17 cellular contexts compared by ENCODE assay signal in genomic region chr6:43488667-43489276, GRCh38. TPM values are rescaled to one million over a fixed set of nuclear protein-coding genes. Genes with fewer than 3 reads are reported as not detected.
DNase-seq lines count a peak whose midpoint lies in the region; ATAC-seq, FAIRE-seq and TF ChIP-seq lines count a peak whose summit lies in the region.
"Had no signal": no experiment of that assay in that cellular context is flagged by ENCODE, and none has a peak within 500 bp of the region (broad histone marks: within the 10 kb centered on the region; RNA-seq: fewer than 3 reads in every experiment).

No MANE protein-coding gene starts in this region.

- no CpG with 5 or more reads among the region's 4 CpGs for WGBS in IMR-90 (ENCODE audit: extremely low coverage in 2 of 2, insufficient read length in 1 of 2), 2 experiments
- WGBS in H1 (ENCODE audit: extremely low coverage in 1 of 2, insufficient coverage in 1 of 2, insufficient read length in 1 of 2, insufficient replicate concordance in 2 of 2, low coverage in 1 of 2, low lambda C conversion rate in 2 of 2, missing lambda C conversion rate in 1 of 2), 2 experiments, result 90% methylated on average over 4 of the region's 4 CpGs; no CpG with 5 or more reads in 1 of the 2 experiments

- H3K23me2 ChIP-seq in H1 (ENCODE audit: low read depth, low read length), result no peaks in the 10 kb centered on the region

- H3K4me1 ChIP-seq in IMR-90 (ENCODE audit: control insufficient read depth, insufficient read depth, low read length), result peaks cover 13% of the 10 kb centered on the region
- H3K4me1 ChIP-seq in H1 (replicated peaks in 1 of 4; ENCODE audit: control insufficient read depth in 3 of 4, insufficient read depth in 4 of 4, low read length in 3 of 4), result peaks cover 3 to 10% (median 6%) of the 10 kb centered on the region in 4 experiments; a peak in 3 of 7 replicates
- no peaks in the 10 kb centered on the region for H3K4me1 ChIP-seq in gastrocnemius medialis
- peaks cover 37% of the 10 kb centered on the region for H3K4me1 ChIP-seq in A673 (ENCODE audit: insufficient read depth, low read length, poor library complexity, severe bottlenecking)

- POLR2A ChIA-PET in IMR-90 (lab: Charles Lee; ENCODE audit: unreplicated experiment), result no interaction called here
- POLR2A ChIA-PET in H1 (lab: Charles Lee; ENCODE audit: partially characterized antibody), result interaction anchor here (0.7 to 4.1 kb wide), 6 partner anchors 9 to 47 kb away, joined by 3 to 19 read pairs (median 3); partner anchors contain the start of gene LRRC73
- POLR2A ChIA-PET in HEK293T (lab: Yijun Ruan, JAX), result interaction anchor here (1.1 to 3.0 kb wide), 4 partner anchors 11 to 28 kb away, joined by 3 to 9 read pairs (median 3); partner anchors contain the start of genes TJAP1 and YIPF3
- POLR2A ChIA-PET in A673 (lab: Charles Lee; ENCODE audit: low non-redundant PET), result no interaction called here

- H3K4ac ChIP-seq in IMR-90 (ENCODE audit: low read depth, low read length) (0 out of 2 replicates have a peak overlapping the region, but pooled peaks have one; percentile 9), H1 (replicated peaks; ENCODE audit: insufficient read length, low read depth, low read length) (no peak overlapping the region)

- dilution Hi-C loops in IMR-90 (cut with HindIII; ENCODE audit: low sequenced_read_pairs, unreplicated experiment), result no loop called here

- BruUV-seq in IMR-90 (replicated peaks; lab: Mats Ljungman, UMichigan) (no TSS peak), A673 (replicated peaks; lab: Mats Ljungman, UMichigan) (no TSS peak)

- H3K27me3 ChIP-seq in IMR-90 (ENCODE audit: control insufficient read depth, insufficient read depth, low read length) (no peaks in the 10 kb centered on the region), H1 (replicated peaks in 1 of 4; ENCODE audit: control insufficient read depth in 3 of 4, extremely low read depth in 1 of 4, insufficient read depth in 3 of 4, low read length in 3 of 4) (no peaks in the 10 kb centered on the region), gastrocnemius medialis (no peaks in the 10 kb centered on the region), A673 (replicated peaks; ENCODE audit: insufficient read depth, low read depth, low read length, poor library complexity) (no peaks in the 10 kb centered on the region)
- H3K27me3 ChIP-seq: foreskin keratinocyte, vagina had no signal

- peak overlapping the region; percentile 4; the same call in 1 of the 2 replicates for H3K14ac ChIP-seq in IMR-90 (replicated peaks; ENCODE audit: low read depth, low read length)
- H3K14ac ChIP-seq in H1 (ENCODE audit: insufficient read length), result no peak overlapping the region

- no peak overlapping the region for H3K4me2 ChIP-seq in IMR-90 (ENCODE audit: low read depth, low read length)
- H3K4me2 ChIP-seq in H1 (ENCODE audit: insufficient read depth in 1 of 2, low read depth in 2 of 2, low read length in 2 of 2), result no peak overlapping the region

- H3K9me3 ChIP-seq in IMR-90 (ENCODE audit: control insufficient read depth, insufficient read depth, low read length), result no peaks in the 10 kb centered on the region
- no peaks in the 10 kb centered on the region for H3K9me3 ChIP-seq in H1 (ENCODE audit: insufficient read depth in 2 of 2, low read depth in 1 of 2, low read length in 1 of 2)
- no peaks in the 10 kb centered on the region for H3K9me3 ChIP-seq in gastrocnemius medialis
- H3K9me3 ChIP-seq in A673 (ENCODE audit: low read depth, low read length, poor library complexity, severe bottlenecking), result no peaks in the 10 kb centered on the region
- H3K9me3 ChIP-seq: vagina had no signal

- H3K4me3 ChIP-seq in IMR-90 (ENCODE audit: insufficient read depth, low read depth, low read length) (no peak overlapping the region), H1 (ENCODE audit: extremely low read depth in 1 of 4, insufficient read depth in 2 of 4, low read depth in 3 of 4, low read length in 4 of 4) (no peak overlapping the region), gastrocnemius medialis (no peak overlapping the region), A673 (ENCODE audit: low read depth, low read length, poor library complexity, severe bottlenecking) (no peak overlapping the region)
- H3K4me3 ChIP-seq: vagina had no signal

- in situ Hi-C loops in IMR-90 (cut with MboI; ENCODE audit: low sequenced_read_pairs) (no loop called here), gastrocnemius medialis (cut with MboI; ENCODE audit: low sequenced_read_pairs in 4 of 4) (no loop called here)

- TF ChIP-seq POLR2A in IMR-90 (IDR thresholded peaks at IDR 0.05; ENCODE audit: low read depth, low read length), result no peak
- TF ChIP-seq POLR2A in H1 (IDR thresholded peaks at IDR 0.05; ENCODE audit: control extremely low read depth in 1 of 2, low read depth in 2 of 2, low read length in 2 of 2), result no peak
- TF ChIP-seq POLR2A in gastrocnemius medialis (IDR thresholded peaks at IDR 0.05), result no peak

- H4K20me1 ChIP-seq in IMR-90 (ENCODE audit: insufficient read depth, low read length), result peaks cover 21% of the 10 kb centered on the region; the same call in 1 of the 2 replicates
- peaks cover 20 to 38% of the 10 kb centered on the region in 2 experiments for H4K20me1 ChIP-seq in H1 (replicated peaks in 1 of 2; ENCODE audit: control insufficient read depth in 1 of 2, insufficient read depth in 2 of 2, low read length in 2 of 2)

- H3K23ac ChIP-seq in IMR-90 (ENCODE audit: low read depth, low read length) (peak overlapping the region; percentile 20; the same call in 1 of the 2 replicates), H1 (ENCODE audit: insufficient read length) (no peak overlapping the region)

- intact Hi-C loops in IMR-90 (cut with micrococcal nuclease) (no loop called here), gastrocnemius medialis (cut with DNase I; ENCODE audit: low total_unique reads) (no loop called here), A673 (cut with micrococcal nuclease; ENCODE audit: unreplicated experiment) (no loop called here)

- TF ChIP-seq RAD21 in IMR-90 (IDR thresholded peaks at IDR 0.05; ENCODE audit: low read length) (no peak), H1 (IDR thresholded peaks at IDR 0.05 in 1 of 2, conservative IDR thresholded peaks at IDR 0.05 in 1 of 2; ENCODE audit: low read depth in 2 of 2, low read length in 2 of 2) (no peak)

- TF ChIP-seq EP300 in H1 (IDR thresholded peaks at IDR 0.05; ENCODE audit: borderline replicate concordance in 1 of 2, low read depth in 2 of 2, low read length in 2 of 2), result no peak

- H2BK15ac ChIP-seq in IMR-90 (ENCODE audit: low read depth, low read length), result no peak overlapping the region
- no peak overlapping the region for H2BK15ac ChIP-seq in H1 (ENCODE audit: low read length)

- H2BK20ac ChIP-seq in IMR-90 (ENCODE audit: low read depth, low read length) (no peak overlapping the region), H1 (ENCODE audit: low read length) (no peak overlapping the region)

- no peak for TF ChIP-seq CTCF in IMR-90 (conservative IDR thresholded peaks at IDR 0.05; ENCODE audit: low read depth, low read length)
- no peak for TF ChIP-seq CTCF in H1 (IDR thresholded peaks at IDR 0.05; ENCODE audit: control extremely low read depth in 1 of 3, insufficient read depth in 1 of 3, low read depth in 1 of 3, low read length in 3 of 3)
- TF ChIP-seq CTCF in gastrocnemius medialis (IDR thresholded peaks at IDR 0.05 in 4 of 5, conservative IDR thresholded peaks at IDR 0.05 in 1 of 5), result no peak
- no peak for TF ChIP-seq CTCF in A673 (conservative IDR thresholded peaks at IDR 0.05; ENCODE audit: low read depth, low read length)

- peaks cover 0 to 59% of the 10 kb centered on the region in 2 experiments; a peak in 3 of 4 replicates for H3K79me2 ChIP-seq in H1 (ENCODE audit: control insufficient read depth in 1 of 2, insufficient read depth in 2 of 2, low read length in 2 of 2)

- H3K9ac ChIP-seq in IMR-90 (ENCODE audit: low read depth, low read length) (no peak overlapping the region), H1 (replicated peaks in 1 of 4; ENCODE audit: extremely low read depth in 1 of 4, low read depth in 3 of 4, low read length in 3 of 4) (no peak overlapping the region)

- H4K8ac ChIP-seq in IMR-90 (ENCODE audit: low read depth in 2 of 2, low read length in 2 of 2), result no peak overlapping the region
- H4K8ac ChIP-seq in H1 (ENCODE audit: extremely low read depth, insufficient read depth, low read length), result peak overlapping the region; percentile 28; the same call in 1 of the 2 replicates

- no peak overlapping the region for H2BK12ac ChIP-seq in H1 (ENCODE audit: low read depth, low read length)

- no peak overlapping the region for H3K27ac ChIP-seq in IMR-90 (ENCODE audit: insufficient read depth, low read length)
- H3K27ac ChIP-seq in H1 (ENCODE audit: low read depth, low read length), result no peak overlapping the region; the same call in 1 of the 2 replicates
- H3K27ac ChIP-seq in gastrocnemius medialis, result peak overlapping the region; percentile 59 to 81 (median 68)
- no peak overlapping the region for H3K27ac ChIP-seq in A673 (ENCODE audit: low read depth, low read length, poor library complexity, severe bottlenecking)
- H3K27ac ChIP-seq: foreskin keratinocyte, vagina had no signal

- peaks cover 37 to 69% of the 10 kb centered on the region in 2 experiments for H3K79me1 ChIP-seq in IMR-90 (ENCODE audit: low read depth in 1 of 2, low read length in 2 of 2)
- peaks cover 26% of the 10 kb centered on the region for H3K79me1 ChIP-seq in H1 (ENCODE audit: low read depth, low read length)

- H4K91ac ChIP-seq in IMR-90 (ENCODE audit: insufficient read depth, low read depth, low read length) (no peak overlapping the region), H1 (replicated peaks; ENCODE audit: insufficient read length, low read length) (no peak overlapping the region)

- H2AFZ ChIP-seq in IMR-90 (replicated peaks; ENCODE audit: low read length, poor library complexity), result no peak overlapping the region
- no peak overlapping the region for H2AFZ ChIP-seq in H1 (ENCODE audit: low read length)

- ATAC-seq in IMR-90 (ENCODE audit: low read depth), result no peak
- ATAC-seq in gastrocnemius medialis, result peak in 1 of 2 donors; percentile 4
- ATAC-seq: CD8-positive, alpha-beta T cell; foreskin keratinocyte; stimulated activated naive CD8-positive, alpha-beta T cell treated with anti-CD3 and anti-CD28 coated beads, Interleukin-15, Interleukin-2, amounts not matched to agents 100 U/mL and 50 U/mL, for 24 hours had no signal

- peak; percentile 48 for DNase-seq in Daoy (ENCODE audit: low read depth)
- peak; percentile 41 for DNase-seq in IMR-90
- DNase-seq in H1 (ENCODE audit: low read depth in 1 of 2, low spot score in 2 of 2), result no peak
- DNase-seq in gastrocnemius medialis, result no peak
- no peak for DNase-seq in midbrain (lab: John Stamatoyannopoulos, UW)
- DNase-seq in HEK293T (ENCODE audit: extremely low spot score), result no peak
- DNase-seq in A673 (ENCODE audit: low spot score), result no peak
- DNase-seq: activated CD4-positive, alpha-beta T cell treated with anti-CD3 and anti-CD28 coated beads for 1 hour; CD8-positive, alpha-beta T cell; effector memory CD4-positive, alpha-beta T cell; foreskin keratinocyte; MV-4-11; NCI-H2081 treated with DMSO at 0.1 percent for 48 hours; NCI-H69; stimulated activated naive CD8-positive, alpha-beta T cell treated with anti-CD3 and anti-CD28 coated beads, Interleukin-15, Interleukin-2, amounts not matched to agents 100 U/mL and 50 U/mL, for 24 hours; T-helper 2 cell had no signal

- no peak for FAIRE-seq in H1 (lab: Jason Lieb, UNC)

- H2BK120ac ChIP-seq in IMR-90 (ENCODE audit: low read depth, low read length), result no peak overlapping the region
- no peak overlapping the region for H2BK120ac ChIP-seq in H1 (replicated peaks; ENCODE audit: low read depth, low read length)

- H3K18ac ChIP-seq in IMR-90 (ENCODE audit: low read depth, low read length) (no peak overlapping the region), H1 (ENCODE audit: extremely low read depth, low read length) (no peak overlapping the region)

- H2BK5ac ChIP-seq in IMR-90 (ENCODE audit: low read depth, low read length, poor library complexity, severe bottlenecking) (no peak overlapping the region), H1 (ENCODE audit: low read depth, low read length) (no peak overlapping the region)

- CTCF ChIA-PET in IMR-90 (lab: Yijun Ruan, JAX), result no interaction called here
- CTCF ChIA-PET in H1 (lab: Charles Lee; ENCODE audit: partially characterized antibody), result interaction anchor here (0.9 to 32.9 kb wide), 4 partner anchors 6 to 109 kb away, joined by 3 to 536 read pairs (median 516); partner anchors contain the start of genes DLK2, LRRC73 and TJAP1
- CTCF ChIA-PET in HEK293T (lab: Yijun Ruan, JAX), result interaction anchor here (1.2 to 3.1 kb wide), 2 partner anchors 11 to 17 kb away, joined by 4 to 13 read pairs; partner anchors contain the start of gene TJAP1
- CTCF ChIA-PET in A673 (lab: Charles Lee), result interaction anchor here (0.6 to 0.9 kb wide), 2 partner anchors 18 to 31 kb away, joined by 3 to 6 read pairs; no protein-coding TSS in a partner anchor

- H3K9me1 ChIP-seq in IMR-90 (ENCODE audit: insufficient read depth, low read length), result peaks cover 38% of the 10 kb centered on the region

- no peak overlapping the region for H2AK9ac ChIP-seq in IMR-90 (replicated peaks; ENCODE audit: low read depth, low read length, poor library complexity)

- H3K56ac ChIP-seq in IMR-90 (ENCODE audit: extremely low read depth, insufficient read depth, low read length) (no peak overlapping the region), H1 (replicated peaks; ENCODE audit: insufficient read length, low read depth, low read length) (no peak overlapping the region)

- H3K36me3 ChIP-seq in IMR-90 (ENCODE audit: control insufficient read depth, insufficient read depth, low read length) (peaks cover 1% of the 10 kb centered on the region), H1 (ENCODE audit: control insufficient read depth in 2 of 4, insufficient read depth in 4 of 4, low read length in 3 of 4) (0 out of 8 replicates have a peak, but pooled peaks cover 0 to 3% (median 0%) of the 10 kb centered on the region in 4 experiments), gastrocnemius medialis (no peaks in the 10 kb centered on the region), A673 (ENCODE audit: insufficient read depth, low read length, poor library complexity, severe bottlenecking) (no peaks in the 10 kb centered on the region)
- H3K36me3 ChIP-seq: vagina had no signal

- no peak overlapping the region for H2AK5ac ChIP-seq in IMR-90 (ENCODE audit: low read depth, low read length)
- H2AK5ac ChIP-seq in H1 (ENCODE audit: low read depth, low read length), result no peak overlapping the region

- H4K5ac ChIP-seq in IMR-90 (ENCODE audit: low read depth, low read length) (no peak overlapping the region), H1 (ENCODE audit: insufficient read length, low read depth, low read length) (no peak overlapping the region)

RNA-seq across cellular contexts. Expression of gene TJAP1, which starts 11.4 kb away (rescaled TPM):
- 16.8 and 16.9 TPM in 2 replicates for total RNA-seq in Daoy (2014; rRNA removed; shearing (Covaris generic))
- total RNA-seq in IMR-90 (2012; rRNA removed) (12.2 and 12.5 TPM in 2 replicates), gastrocnemius medialis (10 to 100 TPM; 28.8 to 45.2 (median 37.7) TPM), A673 (2021) (39.1 and 46.0 TPM in 2 replicates)
- polyA plus RNA-seq in IMR-90 (2012; rRNA removed) (34.2 and 35.8 TPM in 2 replicates), H1 (2011; rRNA removed) (30.7 and 50.1 TPM in 2 replicates)
- 32.2 and 36.9 TPM in 2 replicates for polyA plus RNA-seq in IMR-90 (2012; cell fraction: cytosol; rRNA removed)
- polyA plus RNA-seq in IMR-90 (2012; cell fraction: nucleus; rRNA removed; ENCODE audit: low replicate concordance), result 136 and 192 TPM in 2 replicates
- 36.8 and 40.4 TPM in 2 replicates for total RNA-seq in H1 (2021; fragmentation: NEBNext Ultra II Directional; extraction: Animal tissue kit (Norgen Biotek cat#: 25700))
- 31.0 TPM for polyA plus RNA-seq in H1 (2011; cell fraction: cytosol; rRNA removed)
- polyA plus RNA-seq in H1 (2011; cell fraction: nucleus; rRNA removed), result 80.4 TPM
- polyA plus RNA-seq in H1 (2012, experiment 1 of 2), result 25.7 to 35.7 TPM (median 33.7 TPM) in 4 replicates
- polyA plus RNA-seq in H1 (2012, experiment 2 of 2), result 28.5 TPM
- polyA plus RNA-seq in H1 (2013, experiment 1 of 2), result 29.1 TPM
- 26.5 TPM for polyA plus RNA-seq in H1 (2013, experiment 2 of 2)
- polyA minus RNA-seq in H1 (2011; rRNA and poly(A)+ RNA removed), result 15.9 and 17.5 TPM in 2 replicates
- polyA minus RNA-seq in H1 (2011; cell fraction: cytosol; rRNA and poly(A)+ RNA removed), result 14.8 TPM
- polyA minus RNA-seq in H1 (2011; cell fraction: nucleus; rRNA and poly(A)+ RNA removed), result 19.9 TPM

RNA-seq across cellular contexts. Expression of gene LRRC73, which starts 21.4 kb away (rescaled TPM):
- total RNA-seq in Daoy (2014; rRNA removed; shearing (Covaris generic)), result 2.1 TPM in 1 of 2 replicates, not detected in the other
- total RNA-seq in IMR-90 (2012; rRNA removed), result under 0.01 TPM in 2 replicates
- 0.23 and 0.31 TPM in 2 replicates for polyA plus RNA-seq in IMR-90 (2012; rRNA removed)
- 0.51 and 0.55 TPM in 2 replicates for polyA plus RNA-seq in IMR-90 (2012; cell fraction: cytosol; rRNA removed)
- polyA plus RNA-seq in IMR-90 (2012; cell fraction: nucleus; rRNA removed; ENCODE audit: low replicate concordance), result 0.26 and 0.49 TPM in 2 replicates
- 0.26 and 0.69 TPM in 2 replicates for total RNA-seq in H1 (2021; fragmentation: NEBNext Ultra II Directional; extraction: Animal tissue kit (Norgen Biotek cat#: 25700))
- polyA plus RNA-seq in H1 (2011; rRNA removed), result 0.24 and 0.25 TPM in 2 replicates
- polyA plus RNA-seq in H1 (2011; cell fraction: cytosol; rRNA removed), result 0.22 TPM
- 0.21 TPM for polyA plus RNA-seq in H1 (2011; cell fraction: nucleus; rRNA removed)
- polyA plus RNA-seq in H1 (2012, experiment 1 of 2), result 0.15 to 0.60 TPM (median 0.34 TPM) in 4 replicates
- polyA plus RNA-seq in H1 (2012, experiment 2 of 2), result 0.45 TPM
- 0.24 TPM for polyA plus RNA-seq in H1 (2013, experiment 1 of 2)
- 0.20 TPM for polyA plus RNA-seq in H1 (2013, experiment 2 of 2)
- 0.22 TPM in 2 replicates for polyA minus RNA-seq in H1 (2011; rRNA and poly(A)+ RNA removed)
- 0.88 TPM for polyA minus RNA-seq in H1 (2011; cell fraction: cytosol; rRNA and poly(A)+ RNA removed)
- 1.1 TPM for polyA minus RNA-seq in H1 (2011; cell fraction: nucleus; rRNA and poly(A)+ RNA removed)
- not detected for total RNA-seq in gastrocnemius medialis
- total RNA-seq in A673 (2021), result 0.58 and 0.94 TPM in 2 replicates
- total RNA-seq: vagina had no signal

RNA-seq across cellular contexts. Expression of gene YIPF3, which starts 28.0 kb away (rescaled TPM):
- 127 and 129 TPM in 2 replicates for total RNA-seq in Daoy (2014; rRNA removed; shearing (Covaris generic))
- 114 and 120 TPM in 2 replicates for total RNA-seq in IMR-90 (2012; rRNA removed)
- polyA plus RNA-seq in IMR-90 (2012; rRNA removed), result 193 and 207 TPM in 2 replicates
- polyA plus RNA-seq in IMR-90 (2012; cell fraction: cytosol; rRNA removed), result 112 and 320 TPM in 2 replicates
- polyA plus RNA-seq in IMR-90 (2012; cell fraction: nucleus; rRNA removed; ENCODE audit: low replicate concordance), result 295 and 320 TPM in 2 replicates
- 77.2 and 78.2 TPM in 2 replicates for total RNA-seq in H1 (2021; fragmentation: NEBNext Ultra II Directional; extraction: Animal tissue kit (Norgen Biotek cat#: 25700))
- 225 and 284 TPM in 2 replicates for polyA plus RNA-seq in H1 (2011; rRNA removed)
- 102 TPM for polyA plus RNA-seq in H1 (2011; cell fraction: cytosol; rRNA removed)
- polyA plus RNA-seq in H1 (2011; cell fraction: nucleus; rRNA removed), result 180 TPM
- polyA plus RNA-seq in H1 (2012, experiment 1 of 2), result 60.3 to 108 TPM (median 95.2 TPM) in 4 replicates
- 104 TPM for polyA plus RNA-seq in H1 (2012, experiment 2 of 2)
- 104 TPM for polyA plus RNA-seq in H1 (2013, experiment 1 of 2)
- polyA plus RNA-seq in H1 (2013, experiment 2 of 2), result 125 TPM
- polyA minus RNA-seq in H1 (2011; rRNA and poly(A)+ RNA removed), result 222 and 265 TPM in 2 replicates
- polyA minus RNA-seq in H1 (2011; cell fraction: cytosol; rRNA and poly(A)+ RNA removed), result 35.6 TPM
- 64.4 TPM for polyA minus RNA-seq in H1 (2011; cell fraction: nucleus; rRNA and poly(A)+ RNA removed)
- total RNA-seq in gastrocnemius medialis, result 10 to 100 TPM; 55.6 to 97.9 (median 73.5) TPM
- total RNA-seq in A673 (2021), result 75.1 and 84.2 TPM in 2 replicates

RNA-seq across cellular contexts. Expression of gene POLR1C, which starts 28.1 kb away (rescaled TPM):
- total RNA-seq in Daoy (2014; rRNA removed; shearing (Covaris generic)), result 71.7 and 72.6 TPM in 2 replicates
- total RNA-seq in IMR-90 (2012; rRNA removed), result 69.4 and 72.6 TPM in 2 replicates
- 46.1 and 48.4 TPM in 2 replicates for polyA plus RNA-seq in IMR-90 (2012; rRNA removed)
- 15.8 and 35.9 TPM in 2 replicates for polyA plus RNA-seq in IMR-90 (2012; cell fraction: cytosol; rRNA removed)
- 38.4 and 105 TPM in 2 replicates for polyA plus RNA-seq in IMR-90 (2012; cell fraction: nucleus; rRNA removed; ENCODE audit: low replicate concordance)
- 46.9 and 49.6 TPM in 2 replicates for total RNA-seq in H1 (2021; fragmentation: NEBNext Ultra II Directional; extraction: Animal tissue kit (Norgen Biotek cat#: 25700))
- polyA plus RNA-seq in H1 (2011; rRNA removed), result 30.0 and 42.9 TPM in 2 replicates
- polyA plus RNA-seq in H1 (2011; cell fraction: cytosol; rRNA removed), result 54.2 TPM
- polyA plus RNA-seq in H1 (2011; cell fraction: nucleus; rRNA removed), result 51.8 TPM
- 54.6 to 78.8 TPM (median 68.8 TPM) in 4 replicates for polyA plus RNA-seq in H1 (2012, experiment 1 of 2)
- polyA plus RNA-seq in H1 (2012, experiment 2 of 2), result 25.7 TPM
- polyA plus RNA-seq in H1 (2013, experiment 1 of 2), result 31.6 TPM
- polyA plus RNA-seq in H1 (2013, experiment 2 of 2), result 28.6 TPM
- polyA minus RNA-seq in H1 (2011; rRNA and poly(A)+ RNA removed), result 65.4 and 67.9 TPM in 2 replicates
- polyA minus RNA-seq in H1 (2011; cell fraction: cytosol; rRNA and poly(A)+ RNA removed), result 16.7 TPM
- 23.0 TPM for polyA minus RNA-seq in H1 (2011; cell fraction: nucleus; rRNA and poly(A)+ RNA removed)
- total RNA-seq in gastrocnemius medialis, result 10 to 100 TPM; 13.4 to 25.1 (median 16.7) TPM
- total RNA-seq in A673 (2021), result 64.1 and 75.4 TPM in 2 replicates

RNA-seq across cellular contexts. Expression of gene DLK2, which starts 33.4 kb away (rescaled TPM):
- 1.4 and 2.4 TPM in 2 replicates for total RNA-seq in Daoy (2014; rRNA removed; shearing (Covaris generic))
- total RNA-seq in IMR-90 (2012; rRNA removed) (0.90 and 1.1 TPM in 2 replicates), gastrocnemius medialis (under 1 TPM in 1 of 4 donors, not detected in 3; 0.20 TPM), A673 (2021) (0.37 and 0.67 TPM in 2 replicates)
- polyA plus RNA-seq in IMR-90 (2012; rRNA removed) (2.8 and 3.0 TPM in 2 replicates), H1 (2011; rRNA removed) (0.80 and 1.6 TPM in 2 replicates)
- polyA plus RNA-seq in IMR-90 (2012; cell fraction: cytosol; rRNA removed), result 5.5 and 6.7 TPM in 2 replicates
- 1.4 and 4.8 TPM in 2 replicates for polyA plus RNA-seq in IMR-90 (2012; cell fraction: nucleus; rRNA removed; ENCODE audit: low replicate concordance)
- 0.37 and 0.67 TPM in 2 replicates for total RNA-seq in H1 (2021; fragmentation: NEBNext Ultra II Directional; extraction: Animal tissue kit (Norgen Biotek cat#: 25700))
- polyA plus RNA-seq in H1 (2011; cell fraction: cytosol; rRNA removed), result 1.0 TPM
- polyA plus RNA-seq in H1 (2011; cell fraction: nucleus; rRNA removed), result 1.2 TPM
- 0.25 to 0.88 TPM (median 0.55 TPM) in 4 replicates for polyA plus RNA-seq in H1 (2012, experiment 1 of 2)
- 1.2 TPM for polyA plus RNA-seq in H1 (2012, experiment 2 of 2)
- 0.47 TPM for polyA plus RNA-seq in H1 (2013, experiment 1 of 2)
- 0.37 TPM for polyA plus RNA-seq in H1 (2013, experiment 2 of 2)
- polyA minus RNA-seq in H1 (2011; rRNA and poly(A)+ RNA removed), result 0.15 and 0.22 TPM in 2 replicates
- not detected for polyA minus RNA-seq in H1 (2011; cell fraction: cytosol; rRNA and poly(A)+ RNA removed)
- polyA minus RNA-seq in H1 (2011; cell fraction: nucleus; rRNA and poly(A)+ RNA removed), result not detected

Comparison
In these comparisons a context has a peak if more than half of its experiments do, and no peak if none do; other contexts are left out.
1. DNase-seq: peak in Daoy (single experiment) and IMR-90 (single experiment); none in H1 (0 of 2), gastrocnemius medialis (0 of 2), midbrain (single experiment), HEK293T (single experiment) and A673 (single experiment).
2. H3K27ac ChIP-seq: peak in gastrocnemius medialis (4 of 4); none in IMR-90 (single experiment), H1 (single experiment) and A673 (single experiment).
3. POLR2A ChIA-PET loops: an anchor here in H1 (0.7 to 4.1 kb wide) and HEK293T (1.1 to 3.0 kb wide); none called in IMR-90 and A673.